Comparison of ENCODE assay signal across 8 cellular contexts in genomic region chr3:128681277-128681829, GRCh38. TPM values are rescaled to one million over a fixed set of nuclear protein-coding genes. Genes with fewer than 3 reads are reported as not detected.
DNase-seq lines count a peak whose midpoint lies in the region; ATAC-seq lines count a peak whose summit lies in the region.

No MANE protein-coding gene starts in this region.

- peaks cover 5% of the 10 kb centered on the region for H3K27me3 Mint-ChIP-seq in CD4-positive, CD25-positive, alpha-beta regulatory T cell
- H3K27me3 Mint-ChIP-seq in activated T-helper 17 cell treated with anti-CD3 and anti-CD28 coated beads, Interleukin-2, amount 50 U/mL, for 72 hours, result no peaks in the 10 kb centered on the region
- no peaks in the 10 kb centered on the region for H3K27me3 Mint-ChIP-seq in stimulated activated naive B cell treated with anti-CD40 and anti-IgM and Interleukin-4, amounts not matched to agents 10 μg/mL and 1 μg/mL and 100 μg/mL, for 72 hours

- peaks cover 3% of the 10 kb centered on the region for H3K36me3 Mint-ChIP-seq in CD4-positive, CD25-positive, alpha-beta regulatory T cell
- H3K36me3 Mint-ChIP-seq in activated T-helper 17 cell treated with anti-CD3 and anti-CD28 coated beads, Interleukin-2, amount 50 U/mL, for 72 hours (ENCODE audit: low read depth), result no peaks in the 10 kb centered on the region
- peaks cover 0 to 4% of the 10 kb centered on the region in 2 donors for H3K36me3 Mint-ChIP-seq in stimulated activated naive B cell treated with anti-CD40 and anti-IgM and Interleukin-4, amounts not matched to agents 10 μg/mL and 1 μg/mL and 100 μg/mL, for 72 hours

- H3K4me1 ChIP-seq in CD4-positive, CD25-positive, alpha-beta regulatory T cell (ENCODE audit: control insufficient read depth, insufficient read depth, low read length, poor library complexity, severe bottlenecking), result peaks cover 28% of the 10 kb centered on the region
- H3K4me1 ChIP-seq in HUES6 (ENCODE audit: control insufficient read depth, insufficient read depth, low read length), result peaks cover 7% of the 10 kb centered on the region
- peaks cover 9% of the 10 kb centered on the region; the same call in 1 of the 2 replicates for H3K4me1 ChIP-seq in iPS-20b (ENCODE audit: insufficient read depth, low read length)

- DNase-seq in CD4-positive, CD25-positive, alpha-beta regulatory T cell, result no peak
- DNase-seq in stimulated activated naive B cell treated with anti-CD40 and anti-IgM and Interleukin-4, amounts not matched to agents 10 μg/mL and 1 μg/mL and 100 μg/mL, for 72 hours, result no peak
- DNase-seq in T1000 (lab: John Stamatoyannopoulos, UW) (no peak), iPS-NIHi11 (ENCODE audit: low spot score) (no peak)

- H3K27me3 ChIP-seq in CD4-positive, CD25-positive, alpha-beta regulatory T cell (ENCODE audit: control insufficient read depth, insufficient read depth, low read length), result no peaks in the 10 kb centered on the region
- H3K27me3 ChIP-seq in HUES6 (ENCODE audit: control insufficient read depth, insufficient read depth, low read length) (peaks cover 8% of the 10 kb centered on the region; the same call in 1 of the 2 replicates), iPS-20b (ENCODE audit: insufficient read depth, low read length) (peaks cover 20% of the 10 kb centered on the region)

- H3K9me3 ChIP-seq in CD4-positive, CD25-positive, alpha-beta regulatory T cell (ENCODE audit: control insufficient read depth in 2 of 2, low read length in 2 of 2), result no peaks in the 10 kb centered on the region
- H3K9me3 ChIP-seq in HUES6 (ENCODE audit: control insufficient read depth, insufficient read depth, low read depth, low read length) (no peaks in the 10 kb centered on the region), iPS-20b (ENCODE audit: insufficient read depth, low read depth, low read length) (no peaks in the 10 kb centered on the region)

- H3K27ac ChIP-seq in CD4-positive, CD25-positive, alpha-beta regulatory T cell (ENCODE audit: insufficient read depth, low read length, poor library complexity, severe bottlenecking), result peak overlapping the region; percentile 93
- H3K27ac ChIP-seq in HUES6 (ENCODE audit: low read depth, low read length), result peak overlapping the region; percentile 76
- H3K27ac ChIP-seq in iPS-20b (ENCODE audit: low read length), result peak overlapping the region; percentile 80

- H3K4me1 Mint-ChIP-seq in CD4-positive, CD25-positive, alpha-beta regulatory T cell, result peaks cover 9 to 58% (median 32%) of the 10 kb centered on the region in 4 donors
- H3K4me1 Mint-ChIP-seq in activated T-helper 17 cell treated with anti-CD3 and anti-CD28 coated beads, Interleukin-2, amount 50 U/mL, for 72 hours, result peaks cover 10% of the 10 kb centered on the region
- peaks cover 13 to 34% of the 10 kb centered on the region in 2 donors for H3K4me1 Mint-ChIP-seq in stimulated activated naive B cell treated with anti-CD40 and anti-IgM and Interleukin-4, amounts not matched to agents 10 μg/mL and 1 μg/mL and 100 μg/mL, for 72 hours

- H3K36me3 ChIP-seq in CD4-positive, CD25-positive, alpha-beta regulatory T cell (ENCODE audit: control insufficient read depth, insufficient read depth, low read length), result no peaks in the 10 kb centered on the region
- H3K36me3 ChIP-seq in HUES6 (ENCODE audit: control insufficient read depth, insufficient read depth, low read length), result no peaks in the 10 kb centered on the region
- no peaks in the 10 kb centered on the region for H3K36me3 ChIP-seq in iPS-20b (ENCODE audit: insufficient read depth, low read depth, low read length)

- peak overlapping the region; percentile 96 to 99 (median 97) for H3K27ac Mint-ChIP-seq in CD4-positive, CD25-positive, alpha-beta regulatory T cell
- peak overlapping the region; percentile 95 for H3K27ac Mint-ChIP-seq in activated T-helper 17 cell treated with anti-CD3 and anti-CD28 coated beads, Interleukin-2, amount 50 U/mL, for 72 hours
- H3K27ac Mint-ChIP-seq in stimulated activated naive B cell treated with anti-CD40 and anti-IgM and Interleukin-4, amounts not matched to agents 10 μg/mL and 1 μg/mL and 100 μg/mL, for 72 hours, result peak overlapping the region; percentile 99

- no peaks in the 10 kb centered on the region for H3K9me3 Mint-ChIP-seq in CD4-positive, CD25-positive, alpha-beta regulatory T cell
- no peaks in the 10 kb centered on the region for H3K9me3 Mint-ChIP-seq in activated T-helper 17 cell treated with anti-CD3 and anti-CD28 coated beads, Interleukin-2, amount 50 U/mL, for 72 hours
- H3K9me3 Mint-ChIP-seq in stimulated activated naive B cell treated with anti-CD40 and anti-IgM and Interleukin-4, amounts not matched to agents 10 μg/mL and 1 μg/mL and 100 μg/mL, for 72 hours, result no peaks in the 10 kb centered on the region

- H3K9ac ChIP-seq in HUES6 (ENCODE audit: low read length), result peak overlapping the region; percentile 93
- H3K9ac ChIP-seq in iPS-20b (ENCODE audit: low read depth, low read length), result peak overlapping the region; percentile 96

- no peak for ATAC-seq in CD4-positive, CD25-positive, alpha-beta regulatory T cell (ENCODE audit: low read depth in 2 of 2)
- ATAC-seq in activated T-helper 17 cell treated with anti-CD3 and anti-CD28 coated beads, Interleukin-2, amount 50 U/mL, for 72 hours (replicated peaks), result no peak
- ATAC-seq in stimulated activated naive B cell treated with anti-CD40 and anti-IgM and Interleukin-4, amounts not matched to agents 10 μg/mL and 1 μg/mL and 100 μg/mL, for 72 hours (replicated peaks), result no peak
- ATAC-seq in GM18858 (IDR thresholded peaks at IDR 0.05; ENCODE audit: unreplicated experiment), result no peak

- peak overlapping the region; percentile 92 to 99 (median 98) for H3K4me3 Mint-ChIP-seq in CD4-positive, CD25-positive, alpha-beta regulatory T cell
- peak overlapping the region; percentile 86 for H3K4me3 Mint-ChIP-seq in activated T-helper 17 cell treated with anti-CD3 and anti-CD28 coated beads, Interleukin-2, amount 50 U/mL, for 72 hours
- peak overlapping the region; percentile 87 to 91 for H3K4me3 Mint-ChIP-seq in stimulated activated naive B cell treated with anti-CD40 and anti-IgM and Interleukin-4, amounts not matched to agents 10 μg/mL and 1 μg/mL and 100 μg/mL, for 72 hours

- H3K4me3 ChIP-seq in CD4-positive, CD25-positive, alpha-beta regulatory T cell (ENCODE audit: low read depth, low read length), result peak overlapping the region; percentile 96
- peak overlapping the region; percentile 70 for H3K4me3 ChIP-seq in HUES6 (ENCODE audit: low read depth, low read length)
- H3K4me3 ChIP-seq in iPS-20b (ENCODE audit: low read length), result peak overlapping the region; percentile 80

RNA-seq across cellular contexts. Expression of gene RPN1, which starts 30.7 kb away (rescaled TPM):
- 94.4 TPM for total RNA-seq in CD4-positive, CD25-positive, alpha-beta regulatory T cell
- 100 to 1,000 TPM; 235 to 283 (median 264) TPM for polyA plus RNA-seq in CD4-positive, CD25-positive, alpha-beta regulatory T cell
- total RNA-seq in activated T-helper 17 cell treated with anti-CD3 and anti-CD28 coated beads, Interleukin-2, amount 50 U/mL, for 72 hours, result 100 to 1,000 TPM; 106 to 179 TPM

RNA-seq across cellular contexts. Expression of gene RAB7A, which starts 44.6 kb away (rescaled TPM):
- total RNA-seq in CD4-positive, CD25-positive, alpha-beta regulatory T cell, result 156 TPM
- polyA plus RNA-seq in CD4-positive, CD25-positive, alpha-beta regulatory T cell, result 100 to 1,000 TPM; 179 to 200 (median 186) TPM
- total RNA-seq in activated T-helper 17 cell treated with anti-CD3 and anti-CD28 coated beads, Interleukin-2, amount 50 U/mL, for 72 hours, result 100 to 1,000 TPM; 217 to 228 TPM
